In the genomic region with DNA sequence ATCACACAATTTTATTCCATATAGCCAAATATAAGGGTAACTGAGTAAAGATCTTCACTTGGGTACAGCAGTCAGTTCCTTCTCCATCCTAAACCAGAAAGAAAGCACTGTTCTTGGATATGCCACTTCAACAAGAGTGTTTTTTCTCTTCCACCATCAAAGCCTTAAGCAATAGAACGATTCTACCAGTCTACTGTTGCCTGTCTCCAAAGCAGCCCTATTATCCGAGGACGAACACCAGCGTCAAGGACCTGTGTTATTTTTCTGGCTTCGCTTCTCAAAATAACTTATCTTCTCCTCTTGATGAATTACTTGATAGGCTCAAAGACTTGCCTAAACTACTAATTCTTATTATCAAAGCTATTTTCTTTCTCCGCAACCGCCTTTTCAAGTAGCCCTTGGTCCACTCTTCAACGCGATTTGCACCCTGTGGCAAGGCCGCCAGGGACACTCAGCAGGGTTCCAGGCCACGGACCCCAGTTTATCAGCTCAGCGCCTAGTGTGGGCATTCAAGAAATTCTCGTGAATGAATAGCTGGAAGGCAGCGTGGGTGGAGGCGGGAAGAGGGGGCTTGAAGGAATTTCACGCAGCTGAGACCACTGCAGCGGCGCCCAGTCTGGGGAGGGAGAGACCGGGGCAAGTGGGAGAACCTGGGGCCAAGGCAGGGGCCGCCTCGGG, we compare ENCODE assay signal across 1 cellular context.
TF ChIP-seq lines count a peak whose summit lies in the region.

No MANE protein-coding gene starts in this region.

TF ChIP-seq in HepG2, 621 proteins besides CTCF, POLR2A, EP300 and RAD21 (continues in another document):
- no peak; the same call in 1 of the 2 replicates for TF ChIP-seq PHF21A (CRISPR knock-in tag; IDR thresholded peaks at IDR 0.05)
- TF ChIP-seq REXO4 (CRISPR knock-in tag; IDR thresholded peaks at IDR 0.05; ENCODE audit: borderline replicate concordance): no peak
- TF ChIP-seq, protein P1, sequence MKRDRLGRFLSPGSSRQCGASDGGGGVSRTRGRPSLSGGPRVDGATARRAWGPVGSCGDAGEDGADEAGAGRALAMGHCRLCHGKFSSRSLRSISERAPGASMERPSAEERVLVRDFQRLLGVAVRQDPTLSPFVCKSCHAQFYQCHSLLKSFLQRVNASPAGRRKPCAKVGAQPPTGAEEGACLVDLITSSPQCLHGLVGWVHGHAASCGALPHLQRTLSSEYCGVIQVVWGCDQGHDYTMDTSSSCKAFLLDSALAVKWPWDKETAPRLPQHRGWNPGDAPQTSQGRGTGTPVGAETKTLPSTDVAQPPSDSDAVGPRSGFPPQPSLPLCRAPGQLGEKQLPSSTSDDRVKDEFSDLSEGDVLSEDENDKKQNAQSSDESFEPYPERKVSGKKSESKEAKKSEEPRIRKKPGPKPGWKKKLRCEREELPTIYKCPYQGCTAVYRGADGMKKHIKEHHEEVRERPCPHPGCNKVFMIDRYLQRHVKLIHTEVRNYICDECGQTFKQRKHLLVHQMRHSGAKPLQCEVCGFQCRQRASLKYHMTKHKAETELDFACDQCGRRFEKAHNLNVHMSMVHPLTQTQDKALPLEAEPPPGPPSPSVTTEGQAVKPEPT (CRISPR knock-in tag; IDR thresholded peaks at IDR 0.05; ENCODE audit: low read depth): no peak
- no peak for TF ChIP-seq ZNF350 (CRISPR knock-in tag; IDR thresholded peaks at IDR 0.05; ENCODE audit: borderline replicate concordance, low read depth)
- TF ChIP-seq CAMTA2 (CRISPR knock-in tag; IDR thresholded peaks at IDR 0.05; ENCODE audit: borderline replicate concordance): no peak
- TF ChIP-seq, protein P2, sequence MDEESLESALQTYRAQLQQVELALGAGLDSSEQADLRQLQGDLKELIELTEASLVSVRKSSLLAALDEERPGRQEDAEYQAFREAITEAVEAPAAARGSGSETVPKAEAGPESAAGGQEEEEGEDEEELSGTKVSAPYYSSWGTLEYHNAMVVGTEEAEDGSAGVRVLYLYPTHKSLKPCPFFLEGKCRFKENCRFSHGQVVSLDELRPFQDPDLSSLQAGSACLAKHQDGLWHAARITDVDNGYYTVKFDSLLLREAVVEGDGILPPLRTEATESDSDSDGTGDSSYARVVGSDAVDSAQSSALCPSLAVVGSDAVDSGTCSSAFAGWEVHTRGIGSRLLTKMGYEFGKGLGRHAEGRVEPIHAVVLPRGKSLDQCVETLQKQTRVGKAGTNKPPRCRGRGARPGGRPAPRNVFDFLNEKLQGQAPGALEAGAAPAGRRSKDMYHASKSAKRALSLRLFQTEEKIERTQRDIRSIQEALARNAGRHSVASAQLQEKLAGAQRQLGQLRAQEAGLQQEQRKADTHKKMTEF (CRISPR knock-in tag; IDR thresholded peaks at IDR 0.05): no peak
- TF ChIP-seq ZNF563 (CRISPR knock-in tag; IDR thresholded peaks at IDR 0.05): no peak
- peak; percentile 61; the same call in 1 of the 2 replicates for TF ChIP-seq ZNF816 (CRISPR knock-in tag; IDR thresholded peaks at IDR 0.05; ENCODE audit: borderline replicate concordance)
- no peak for TF ChIP-seq ZNF10 (CRISPR knock-in tag; IDR thresholded peaks at IDR 0.05; ENCODE audit: borderline replicate concordance, low read depth)
- no peak for TF ChIP-seq CHCHD3 (CRISPR knock-in tag; IDR thresholded peaks at IDR 0.05)
- TF ChIP-seq, protein P3, sequence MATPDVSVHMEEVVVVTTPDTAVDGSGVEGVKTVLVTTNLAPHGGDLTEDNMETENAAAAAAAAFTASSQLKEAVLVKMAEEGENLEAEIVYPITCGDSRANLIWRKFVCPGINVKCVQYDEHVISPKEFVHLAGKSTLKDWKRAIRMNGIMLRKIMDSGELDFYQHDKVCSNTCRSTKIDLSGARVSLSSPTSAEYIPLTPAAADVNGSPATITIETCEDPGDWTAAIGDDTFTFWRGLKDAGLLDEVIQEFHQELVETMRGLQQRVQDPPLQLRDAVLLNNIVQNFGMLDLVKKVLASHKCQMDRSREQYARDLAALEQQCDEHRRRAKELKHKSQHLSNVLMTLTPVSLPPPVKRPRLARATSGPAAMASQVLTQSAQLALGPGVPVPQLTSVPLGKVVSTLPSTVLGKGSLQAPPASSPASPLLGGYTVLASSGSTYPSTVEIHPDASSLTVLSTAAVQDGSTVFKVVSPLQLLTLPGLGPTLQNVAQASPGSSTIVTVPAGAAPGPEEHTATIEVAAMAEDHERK (CRISPR knock-in tag; IDR thresholded peaks at IDR 0.05; ENCODE audit: low read depth): no peak
- no peak for TF ChIP-seq ZNF841 (CRISPR knock-in tag; IDR thresholded peaks at IDR 0.05; ENCODE audit: borderline replicate concordance)
- no peak for TF ChIP-seq ERF (CRISPR knock-in tag; IDR thresholded peaks at IDR 0.05)
- no peak for TF ChIP-seq ZNF431 (CRISPR knock-in tag; IDR thresholded peaks at IDR 0.05; ENCODE audit: borderline replicate concordance, low read depth)
- no peak for TF ChIP-seq ZNF790 (CRISPR knock-in tag; IDR thresholded peaks at IDR 0.05; ENCODE audit: borderline replicate concordance)
- TF ChIP-seq, protein P4, sequence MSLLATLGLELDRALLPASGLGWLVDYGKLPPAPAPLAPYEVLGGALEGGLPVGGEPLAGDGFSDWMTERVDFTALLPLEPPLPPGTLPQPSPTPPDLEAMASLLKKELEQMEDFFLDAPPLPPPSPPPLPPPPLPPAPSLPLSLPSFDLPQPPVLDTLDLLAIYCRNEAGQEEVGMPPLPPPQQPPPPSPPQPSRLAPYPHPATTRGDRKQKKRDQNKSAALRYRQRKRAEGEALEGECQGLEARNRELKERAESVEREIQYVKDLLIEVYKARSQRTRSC (CRISPR knock-in tag; IDR thresholded peaks at IDR 0.05; ENCODE audit: low read depth): no peak
- TF ChIP-seq ZFP36 (IDR thresholded peaks at IDR 0.05; ENCODE audit: borderline replicate concordance, low read depth, low read length, partially characterized antibody): no peak
- TF ChIP-seq, protein P5, sequence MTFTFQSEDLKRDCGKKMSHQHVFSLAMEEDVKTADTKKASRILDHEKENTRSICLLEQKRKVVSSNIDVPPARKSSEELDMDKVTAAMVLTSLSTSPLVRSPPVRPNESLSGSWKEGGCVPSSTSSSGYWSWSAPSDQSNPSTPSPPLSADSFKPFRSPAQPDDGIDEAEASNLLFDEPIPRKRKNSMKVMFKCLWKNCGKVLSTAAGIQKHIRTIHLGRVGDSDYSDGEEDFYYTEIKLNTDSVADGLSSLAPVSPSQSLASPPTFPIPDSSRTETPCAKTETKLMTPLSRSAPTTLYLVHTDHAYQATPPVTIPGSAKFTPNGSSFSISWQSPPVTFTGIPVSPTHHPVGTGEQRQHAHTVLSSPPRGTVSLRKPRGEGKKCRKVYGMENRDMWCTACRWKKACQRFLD (CRISPR knock-in tag; IDR thresholded peaks at IDR 0.05; ENCODE audit: borderline replicate concordance): 0 out of 2 replicates have a peak, but pooled peaks have one; percentile 49
- no peak for TF ChIP-seq DNMT1 (CRISPR knock-in tag; IDR thresholded peaks at IDR 0.05)
- no peak for TF ChIP-seq ZFYVE20 (CRISPR knock-in tag; IDR thresholded peaks at IDR 0.05; ENCODE audit: borderline replicate concordance, low read depth)
- no peak for TF ChIP-seq TCF7 (IDR thresholded peaks at IDR 0.05; ENCODE audit: low read depth)
- TF ChIP-seq, protein P6, sequence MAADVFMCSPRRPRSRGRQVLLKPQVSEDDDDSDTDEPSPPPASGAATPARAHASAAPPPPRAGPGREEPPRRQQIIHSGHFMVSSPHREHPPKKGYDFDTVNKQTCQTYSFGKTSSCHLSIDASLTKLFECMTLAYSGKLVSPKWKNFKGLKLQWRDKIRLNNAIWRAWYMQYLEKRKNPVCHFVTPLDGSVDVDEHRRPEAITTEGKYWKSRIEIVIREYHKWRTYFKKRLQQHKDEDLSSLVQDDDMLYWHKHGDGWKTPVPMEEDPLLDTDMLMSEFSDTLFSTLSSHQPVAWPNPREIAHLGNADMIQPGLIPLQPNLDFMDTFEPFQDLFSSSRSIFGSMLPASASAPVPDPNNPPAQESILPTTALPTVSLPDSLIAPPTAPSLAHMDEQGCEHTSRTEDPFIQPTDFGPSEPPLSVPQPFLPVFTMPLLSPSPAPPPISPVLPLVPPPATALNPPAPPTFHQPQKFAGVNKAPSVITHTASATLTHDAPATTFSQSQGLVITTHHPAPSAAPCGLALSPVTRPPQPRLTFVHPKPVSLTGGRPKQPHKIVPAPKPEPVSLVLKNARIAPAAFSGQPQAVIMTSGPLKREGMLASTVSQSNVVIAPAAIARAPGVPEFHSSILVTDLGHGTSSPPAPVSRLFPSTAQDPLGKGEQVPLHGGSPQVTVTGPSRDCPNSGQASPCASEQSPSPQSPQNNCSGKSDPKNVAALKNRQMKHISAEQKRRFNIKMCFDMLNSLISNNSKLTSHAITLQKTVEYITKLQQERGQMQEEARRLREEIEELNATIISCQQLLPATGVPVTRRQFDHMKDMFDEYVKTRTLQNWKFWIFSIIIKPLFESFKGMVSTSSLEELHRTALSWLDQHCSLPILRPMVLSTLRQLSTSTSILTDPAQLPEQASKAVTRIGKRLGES (CRISPR knock-in tag; IDR thresholded peaks at IDR 0.05; ENCODE audit: borderline replicate concordance): no peak
- no peak for TF ChIP-seq BORCS8-MEF2B (CRISPR knock-in tag; IDR thresholded peaks at IDR 0.05)
- no peak for TF ChIP-seq MAFF (IDR thresholded peaks at IDR 0.05; ENCODE audit: low read depth, low read length)
- no peak for TF ChIP-seq ZFP1 (CRISPR knock-in tag; IDR thresholded peaks at IDR 0.05)
- TF ChIP-seq KLF6 (CRISPR knock-in tag; IDR thresholded peaks at IDR 0.05): no peak
- TF ChIP-seq, protein P7, sequence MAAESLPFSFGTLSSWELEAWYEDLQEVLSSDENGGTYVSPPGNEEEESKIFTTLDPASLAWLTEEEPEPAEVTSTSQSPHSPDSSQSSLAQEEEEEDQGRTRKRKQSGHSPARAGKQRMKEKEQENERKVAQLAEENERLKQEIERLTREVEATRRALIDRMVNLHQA (CRISPR knock-in tag; IDR thresholded peaks at IDR 0.05): no peak
- TF ChIP-seq ZSCAN21 (CRISPR knock-in tag; IDR thresholded peaks at IDR 0.05; ENCODE audit: borderline replicate concordance): no peak
- TF ChIP-seq ZNF713 (CRISPR knock-in tag; IDR thresholded peaks at IDR 0.05): no peak
- no peak for TF ChIP-seq FOXP1 (IDR thresholded peaks at IDR 0.05)
- TF ChIP-seq FOXP1 (CRISPR knock-in tag; IDR thresholded peaks at IDR 0.05): no peak
- TF ChIP-seq, protein P8, sequence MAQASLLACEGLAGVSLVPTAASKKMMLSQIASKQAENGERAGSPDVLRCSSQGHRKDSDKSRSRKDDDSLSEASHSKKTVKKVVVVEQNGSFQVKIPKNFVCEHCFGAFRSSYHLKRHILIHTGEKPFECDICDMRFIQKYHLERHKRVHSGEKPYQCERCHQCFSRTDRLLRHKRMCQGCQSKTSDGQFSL (CRISPR knock-in tag; IDR thresholded peaks at IDR 0.05): no peak
- TF ChIP-seq, protein P9, sequence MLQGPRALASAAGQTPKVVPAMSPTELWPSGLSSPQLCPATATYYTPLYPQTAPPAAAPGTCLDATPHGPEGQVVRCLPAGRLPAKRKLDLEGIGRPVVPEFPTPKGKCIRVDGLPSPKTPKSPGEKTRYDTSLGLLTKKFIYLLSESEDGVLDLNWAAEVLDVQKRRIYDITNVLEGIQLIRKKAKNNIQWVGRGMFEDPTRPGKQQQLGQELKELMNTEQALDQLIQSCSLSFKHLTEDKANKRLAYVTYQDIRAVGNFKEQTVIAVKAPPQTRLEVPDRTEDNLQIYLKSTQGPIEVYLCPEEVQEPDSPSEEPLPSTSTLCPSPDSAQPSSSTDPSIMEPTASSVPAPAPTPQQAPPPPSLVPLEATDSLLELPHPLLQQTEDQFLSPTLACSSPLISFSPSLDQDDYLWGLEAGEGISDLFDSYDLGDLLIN (CRISPR knock-in tag; IDR thresholded peaks at IDR 0.05; ENCODE audit: borderline replicate concordance): no peak
- TF ChIP-seq HES4 (CRISPR knock-in tag; IDR thresholded peaks at IDR 0.05; ENCODE audit: borderline replicate concordance): no peak
- TF ChIP-seq MBNL3 (CRISPR knock-in tag; conservative IDR thresholded peaks at IDR 0.05): no peak
- TF ChIP-seq POLR2G (IDR thresholded peaks at IDR 0.05; ENCODE audit: low read depth, low read length): no peak
- TF ChIP-seq U2AF1 (optimal IDR thresholded peaks at IDR 0.05; ENCODE audit: low read depth, low read length): no peak
- no peak for TF ChIP-seq PHB2 (IDR thresholded peaks at IDR 0.05; ENCODE audit: partially characterized antibody)
- TF ChIP-seq ZNF792 (CRISPR knock-in tag; IDR thresholded peaks at IDR 0.05): no peak
- TF ChIP-seq NPAS2 (CRISPR knock-in tag; IDR thresholded peaks at IDR 0.05; ENCODE audit: borderline replicate concordance): no peak
- TF ChIP-seq, protein P10, sequence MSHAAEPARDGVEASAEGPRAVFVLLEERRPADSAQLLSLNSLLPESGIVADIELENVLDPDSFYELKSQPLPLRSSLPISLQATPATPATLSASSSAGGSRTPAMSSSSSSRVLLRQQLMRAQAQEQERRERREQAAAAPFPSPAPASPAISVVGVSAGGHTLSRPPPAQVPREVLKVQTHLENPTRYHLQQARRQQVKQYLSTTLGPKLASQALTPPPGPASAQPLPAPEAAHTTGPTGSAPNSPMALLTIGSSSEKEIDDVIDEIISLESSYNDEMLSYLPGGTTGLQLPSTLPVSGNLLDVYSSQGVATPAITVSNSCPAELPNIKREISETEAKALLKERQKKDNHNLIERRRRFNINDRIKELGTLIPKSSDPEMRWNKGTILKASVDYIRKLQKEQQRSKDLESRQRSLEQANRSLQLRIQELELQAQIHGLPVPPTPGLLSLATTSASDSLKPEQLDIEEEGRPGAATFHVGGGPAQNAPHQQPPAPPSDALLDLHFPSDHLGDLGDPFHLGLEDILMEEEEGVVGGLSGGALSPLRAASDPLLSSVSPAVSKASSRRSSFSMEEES (CRISPR knock-in tag; IDR thresholded peaks at IDR 0.05): no peak
- no peak for TF ChIP-seq ZNF317 (CRISPR knock-in tag; IDR thresholded peaks at IDR 0.05)
- TF ChIP-seq CBX2 (IDR thresholded peaks at IDR 0.05; ENCODE audit: low read depth, low read length): no peak
- no peak for TF ChIP-seq CBX2 (CRISPR knock-in tag; IDR thresholded peaks at IDR 0.05; ENCODE audit: low read depth)
- TF ChIP-seq, protein P11, sequence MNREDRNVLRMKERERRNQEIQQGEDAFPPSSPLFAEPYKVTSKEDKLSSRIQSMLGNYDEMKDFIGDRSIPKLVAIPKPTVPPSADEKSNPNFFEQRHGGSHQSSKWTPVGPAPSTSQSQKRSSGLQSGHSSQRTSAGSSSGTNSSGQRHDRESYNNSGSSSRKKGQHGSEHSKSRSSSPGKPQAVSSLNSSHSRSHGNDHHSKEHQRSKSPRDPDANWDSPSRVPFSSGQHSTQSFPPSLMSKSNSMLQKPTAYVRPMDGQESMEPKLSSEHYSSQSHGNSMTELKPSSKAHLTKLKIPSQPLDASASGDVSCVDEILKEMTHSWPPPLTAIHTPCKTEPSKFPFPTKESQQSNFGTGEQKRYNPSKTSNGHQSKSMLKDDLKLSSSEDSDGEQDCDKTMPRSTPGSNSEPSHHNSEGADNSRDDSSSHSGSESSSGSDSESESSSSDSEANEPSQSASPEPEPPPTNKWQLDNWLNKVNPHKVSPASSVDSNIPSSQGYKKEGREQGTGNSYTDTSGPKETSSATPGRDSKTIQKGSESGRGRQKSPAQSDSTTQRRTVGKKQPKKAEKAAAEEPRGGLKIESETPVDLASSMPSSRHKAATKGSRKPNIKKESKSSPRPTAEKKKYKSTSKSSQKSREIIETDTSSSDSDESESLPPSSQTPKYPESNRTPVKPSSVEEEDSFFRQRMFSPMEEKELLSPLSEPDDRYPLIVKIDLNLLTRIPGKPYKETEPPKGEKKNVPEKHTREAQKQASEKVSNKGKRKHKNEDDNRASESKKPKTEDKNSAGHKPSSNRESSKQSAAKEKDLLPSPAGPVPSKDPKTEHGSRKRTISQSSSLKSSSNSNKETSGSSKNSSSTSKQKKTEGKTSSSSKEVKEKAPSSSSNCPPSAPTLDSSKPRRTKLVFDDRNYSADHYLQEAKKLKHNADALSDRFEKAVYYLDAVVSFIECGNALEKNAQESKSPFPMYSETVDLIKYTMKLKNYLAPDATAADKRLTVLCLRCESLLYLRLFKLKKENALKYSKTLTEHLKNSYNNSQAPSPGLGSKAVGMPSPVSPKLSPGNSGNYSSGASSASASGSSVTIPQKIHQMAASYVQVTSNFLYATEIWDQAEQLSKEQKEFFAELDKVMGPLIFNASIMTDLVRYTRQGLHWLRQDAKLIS (CRISPR knock-in tag; IDR thresholded peaks at IDR 0.05): no peak
- no peak; the same call in 1 of the 2 replicates for TF ChIP-seq MEIS1 (CRISPR knock-in tag; IDR thresholded peaks at IDR 0.05; ENCODE audit: borderline replicate concordance)
